ENCODE assay signal across 1 cellular context in the genomic region with DNA sequence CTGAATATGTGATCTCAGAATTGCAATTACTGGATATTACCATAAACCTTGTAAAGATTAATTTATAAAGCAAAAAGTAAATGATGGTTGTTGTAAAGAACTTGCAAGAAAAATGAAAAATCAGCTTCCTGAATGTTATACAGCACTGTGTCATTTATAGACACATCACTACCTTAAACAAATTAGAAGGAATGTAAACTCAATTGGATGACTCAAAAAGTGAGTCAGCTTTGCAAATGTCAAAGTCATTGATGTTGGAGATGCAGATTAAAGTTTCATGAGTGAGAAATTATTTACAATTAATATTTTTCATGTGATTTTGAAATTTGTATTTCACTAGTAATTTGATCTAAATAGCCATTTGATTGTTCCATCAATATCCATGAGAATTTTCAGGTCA.
TF ChIP-seq lines count a peak whose summit lies in the region.

No MANE protein-coding gene starts in this region.

TF ChIP-seq in SK-N-SH, 30 proteins besides CTCF, POLR2A, EP300 and RAD21 (continued from another document):
- TF ChIP-seq FOXM1 (IDR thresholded peaks at IDR 0.05; ENCODE audit: low read depth) (no peak), MEF2A (IDR thresholded peaks at IDR 0.05; ENCODE audit: borderline replicate concordance, low read depth) (no peak), NRF1 (IDR thresholded peaks at IDR 0.05; ENCODE audit: low read depth, low read length) (no peak), PBX3 (IDR thresholded peaks at IDR 0.05) (peak; percentile 76), JUND (IDR thresholded peaks at IDR 0.05) (peak; percentile 81), CHD2 (IDR thresholded peaks at IDR 0.05; ENCODE audit: low read length, partially characterized antibody) (no peak), NFIC (IDR thresholded peaks at IDR 0.05; ENCODE audit: borderline replicate concordance) (no peak)
